1 cellular context compared by ENCODE assay signal in genomic region chr6:136016228-136017225, GRCh38.
TF ChIP-seq lines count a peak whose summit lies in the region.

No MANE protein-coding gene starts in this region.

TF ChIP-seq in IMR-90, 13 proteins besides CTCF, POLR2A, EP300 and RAD21 (continued from another document):
- TF ChIP-seq FOS (IDR thresholded peaks at IDR 0.05; ENCODE audit: low read depth, low read length) (no peak), RCOR1 (IDR thresholded peaks at IDR 0.05; ENCODE audit: insufficient replicate concordance, low read length) (no peak), BHLHE40 (IDR thresholded peaks at IDR 0.05; ENCODE audit: low read depth, low read length) (no peak), NFE2L2 (IDR thresholded peaks at IDR 0.05; ENCODE audit: low read depth, low read length) (no peak)
